16 cellular contexts compared by ENCODE assay signal in the genomic region with DNA sequence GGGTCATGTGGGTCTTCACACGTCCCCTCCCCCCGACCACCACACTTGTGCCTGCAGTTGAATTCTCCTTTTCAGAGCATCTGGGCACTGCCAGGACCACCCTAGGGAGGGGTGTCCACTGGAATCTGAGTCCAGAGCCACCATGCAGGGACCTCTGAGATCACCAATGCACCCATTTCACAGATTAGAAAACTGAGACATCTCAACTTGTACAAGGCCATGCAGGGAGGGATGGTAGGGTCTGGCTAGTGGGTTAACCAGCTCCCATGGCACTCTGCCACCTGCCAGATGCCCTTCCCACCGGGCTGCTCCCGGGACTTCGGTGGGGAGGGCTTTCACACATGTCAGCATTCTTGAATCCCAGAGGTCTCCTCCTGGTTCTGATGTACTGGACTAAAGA. TPM values are rescaled to one million over a fixed set of nuclear protein-coding genes. Genes with fewer than 3 reads are reported as not detected.
DNase-seq lines count a peak whose midpoint lies in the region; ATAC-seq, FAIRE-seq and TF ChIP-seq lines count a peak whose summit lies in the region.
"Had no signal": no experiment of that assay in that cellular context is flagged by ENCODE, and none has a peak within 500 bp of the region (broad histone marks: within the 10 kb centered on the region; RNA-seq: fewer than 3 reads in every experiment).

No MANE protein-coding gene starts in this region.

- no peak for TF ChIP-seq EP300 in HepG2 (IDR thresholded peaks at IDR 0.05; ENCODE audit: low read depth in 2 of 2, low read length in 2 of 2)
- no peak for TF ChIP-seq EP300 in HepG2 (CRISPR knock-in tag; IDR thresholded peaks at IDR 0.05; ENCODE audit: borderline replicate concordance)
- TF ChIP-seq EP300 in K562 (IDR thresholded peaks at IDR 0.05; ENCODE audit: low read length), result no peak

- no peaks in the 10 kb centered on the region for H3K4me1 Mint-ChIP-seq in naive thymus-derived CD8-positive, alpha-beta T cell

- no peaks in the 10 kb centered on the region for H3K9me1 ChIP-seq in K562 (ENCODE audit: control insufficient read depth, insufficient read depth, low read length)

- H3K4me3 Mint-ChIP-seq in naive thymus-derived CD8-positive, alpha-beta T cell, result no peak overlapping the region
- H3K4me3 Mint-ChIP-seq: B cell; CD4-positive, alpha-beta T cell; CD8-positive, alpha-beta T cell had no signal

- H3K27me3 ChIP-seq in HepG2 (ENCODE audit: control insufficient read depth in 1 of 2, insufficient read depth in 2 of 2, low read length in 2 of 2) (peaks cover 0 to 14% of the 10 kb centered on the region in 2 experiments; a peak in 3 of 5 replicates), right lobe of liver (no peaks in the 10 kb centered on the region), K562 (ENCODE audit: control insufficient read depth in 2 of 2, insufficient read depth in 2 of 2, low read length in 2 of 2) (peaks cover 28 to 62% of the 10 kb centered on the region in 2 experiments)
- H3K27me3 ChIP-seq: BLaER1 treated with 17β-estradiol and CSF1 and Interleukin-3, amounts not matched to agents 10 nM and 100 nM had no signal

- FAIRE-seq in HepG2 (lab: Jason Lieb, UNC) (no peak), K562 (lab: Jason Lieb, UNC) (no peak), urothelium cell line (lab: Jason Lieb, UNC) (peak; percentile 13)
- FAIRE-seq: A204.1 had no signal

- peak overlapping the region in 1 of 10 donors; percentile 27 for H3K27ac Mint-ChIP-seq in naive thymus-derived CD8-positive, alpha-beta T cell
- H3K27ac Mint-ChIP-seq: B cell; CD4-positive, alpha-beta T cell; CD8-positive, alpha-beta T cell had no signal

- H3K27me3 Mint-ChIP-seq in naive thymus-derived CD8-positive, alpha-beta T cell, result no peaks in the 10 kb centered on the region
- H3K27me3 Mint-ChIP-seq: CD4-positive, alpha-beta T cell had no signal

- H3K4me1 ChIP-seq in HepG2 (ENCODE audit: insufficient read depth, low read length) (no peaks in the 10 kb centered on the region), right lobe of liver (no peaks in the 10 kb centered on the region), K562 (replicated peaks in 1 of 2; ENCODE audit: control insufficient read depth in 2 of 2, insufficient read depth in 2 of 2, low read length in 2 of 2) (peaks cover 0 to 8% of the 10 kb centered on the region in 2 experiments; a peak in 1 of 5 replicates)

- WGBS in HepG2 (ENCODE audit: low lambda C conversion rate), result 57% methylated on average over 5 of the region's 5 CpGs
- 58% methylated on average over 3 of the region's 5 CpGs for WGBS in right lobe of liver (ENCODE audit: insufficient coverage, low coverage, low lambda C conversion rate, missing lambda C conversion rate)
- 40% methylated on average over 5 of the region's 5 CpGs for WGBS in K562 (ENCODE audit: insufficient coverage, low coverage, missing lambda C conversion rate)
- WGBS in lower leg skin, 2 donors, result 55 to 85% methylated on average over 5 of the region's 5 CpGs

- POLR2A ChIA-PET in HepG2 (lab: Yijun Ruan, JAX) (no interaction called here), K562 (lab: Yijun Ruan, JAX) (interaction anchor here (0.5 to 1.0 kb wide), 4 partner anchors 8 to 106 kb away, joined by 3 to 5 read pairs (median 4); no protein-coding TSS in a partner anchor)
- POLR2A ChIA-PET in naive thymus-derived CD8-positive, alpha-beta T cell (lab: Charles Lee), result interaction anchor here (0.7 to 1.8 kb wide), 4 partner anchors 73 to 113 kb away, joined by 3 to 9 read pairs (median 5); no protein-coding TSS in a partner anchor

- H3K4me2 ChIP-seq in HepG2 (ENCODE audit: low read depth, low read length), result no peak overlapping the region
- no peak overlapping the region for H3K4me2 ChIP-seq in K562 (ENCODE audit: insufficient read depth, low read length)

- no peak for TF ChIP-seq CTCF in HepG2 (CRISPR knock-in tag; IDR thresholded peaks at IDR 0.05)
- TF ChIP-seq CTCF in right lobe of liver (IDR thresholded peaks at IDR 0.05), result no peak
- no peak for TF ChIP-seq CTCF in K562 (IDR thresholded peaks at IDR 0.05 in 2 of 3, conservative IDR thresholded peaks at IDR 0.05 in 1 of 3; ENCODE audit: insufficient read depth in 2 of 3, low read depth in 1 of 3, low read length in 3 of 3)
- no peak for TF ChIP-seq CTCF in GM13976 (IDR thresholded peaks at IDR 0.05; ENCODE audit: borderline replicate concordance, control extremely low read depth, extremely low read depth, insufficient read depth, missing control alignments)
- TF ChIP-seq CTCF in lower leg skin (IDR thresholded peaks at IDR 0.05), result no peak

- no peak for TF ChIP-seq RAD21 in HepG2 (CRISPR knock-in tag; IDR thresholded peaks at IDR 0.05)
- TF ChIP-seq RAD21 in K562 (CRISPR knock-in tag; conservative IDR thresholded peaks at IDR 0.05 in 1 of 2, IDR thresholded peaks at IDR 0.05 in 1 of 2), result no peak

- H2AFZ ChIP-seq in HepG2 (ENCODE audit: low read length) (no peak overlapping the region), K562 (ENCODE audit: low read depth, low read length) (no peak overlapping the region)

- CTCF ChIA-PET in HepG2 (lab: Yijun Ruan, JAX; ENCODE audit: low intra/inter-chr PET ratio, low total read pairs), result interaction anchor here (2.3 kb wide), 1 partner anchor 114 kb away, joined by 23 read pairs; no protein-coding TSS in a partner anchor
- CTCF ChIA-PET in K562 (lab: Yijun Ruan, JAX; ENCODE audit: low intra/inter-chr PET ratio), result no interaction called here

- H3K9me3 ChIP-seq in HepG2 (ENCODE audit: low read length) (no peaks in the 10 kb centered on the region), right lobe of liver (no peaks in the 10 kb centered on the region), K562 (replicated peaks; ENCODE audit: control insufficient read depth, insufficient read depth, low read depth, low read length) (no peaks in the 10 kb centered on the region)
- H3K9me3 ChIP-seq: BLaER1 treated with 17β-estradiol and CSF1 and Interleukin-3, amounts not matched to agents 10 nM and 100 nM; Caco-2 had no signal

- H3K36me3 ChIP-seq in HepG2 (replicated peaks in 1 of 2; ENCODE audit: control insufficient read depth in 1 of 2, insufficient read depth in 2 of 2, low read length in 2 of 2) (no peaks in the 10 kb centered on the region), right lobe of liver (no peaks in the 10 kb centered on the region), K562 (ENCODE audit: control insufficient read depth, insufficient read depth, low read length) (no peaks in the 10 kb centered on the region)
- H3K36me3 ChIP-seq: BLaER1 treated with 17β-estradiol and CSF1 and Interleukin-3, amounts not matched to agents 10 nM and 100 nM had no signal

- TF ChIP-seq POLR2A in HepG2 (IDR thresholded peaks at IDR 0.05; ENCODE audit: insufficient read depth in 1 of 2, low read depth in 2 of 2, low read length in 2 of 2), result no peak
- no peak for TF ChIP-seq POLR2A in right lobe of liver (IDR thresholded peaks at IDR 0.05)
- TF ChIP-seq POLR2A in K562 (conservative IDR thresholded peaks at IDR 0.05), result no peak
- TF ChIP-seq POLR2A in lower leg skin (IDR thresholded peaks at IDR 0.05), result no peak

- H3K9ac ChIP-seq in HepG2 (ENCODE audit: insufficient read depth, low read depth, low read length) (no peak overlapping the region), K562 (ENCODE audit: insufficient read depth in 1 of 2, low read depth in 2 of 2, low read length in 2 of 2) (no peak overlapping the region; a peak in 1 of 4 replicates)

- H4K20me1 ChIP-seq in HepG2 (ENCODE audit: insufficient read depth, low read length) (no peaks in the 10 kb centered on the region), K562 (replicated peaks; ENCODE audit: control insufficient read depth, insufficient read depth, low read length) (0 out of 2 replicates have a peak, but pooled peaks cover 4% of the 10 kb centered on the region)
- H4K20me1 ChIP-seq: BLaER1 treated with 17β-estradiol and CSF1 and Interleukin-3, amounts not matched to agents 10 nM and 100 nM had no signal

- no peak for DNase-seq in HepG2 (ENCODE audit: low spot score)
- no peak for DNase-seq in right lobe of liver
- peak; percentile 12 for DNase-seq in D341Med (ENCODE audit: low spot score)
- no peak for DNase-seq in K562 (ENCODE audit: extremely low read depth in 1 of 4, low spot score in 3 of 4)
- no peak for DNase-seq in urothelium cell line (ENCODE audit: low spot score)
- no peak for DNase-seq in GM13976 (ENCODE audit: low spot score)
- DNase-seq in lower leg skin (ENCODE audit: low spot score in 2 of 2), result no peak
- no peak for DNase-seq in naive thymus-derived CD8-positive, alpha-beta T cell

- no peaks in the 10 kb centered on the region for H3K36me3 Mint-ChIP-seq in naive thymus-derived CD8-positive, alpha-beta T cell
- H3K36me3 Mint-ChIP-seq: CD8-positive, alpha-beta T cell had no signal

- H3K9me3 Mint-ChIP-seq in naive thymus-derived CD8-positive, alpha-beta T cell, result no peaks in the 10 kb centered on the region
- H3K9me3 Mint-ChIP-seq: CD4-positive, alpha-beta T cell; CD8-positive, alpha-beta T cell had no signal

- H3K79me2 ChIP-seq in HepG2 (ENCODE audit: insufficient read depth, low read length) (no peaks in the 10 kb centered on the region), K562 (ENCODE audit: control insufficient read depth, insufficient read depth, low read length) (no peaks in the 10 kb centered on the region)

- H3K27ac ChIP-seq in HepG2 (ENCODE audit: extremely low read length, insufficient read depth, low read length) (no peak overlapping the region), right lobe of liver (no peak overlapping the region), K562 (ENCODE audit: extremely low read depth, low read depth, low read length) (no peak overlapping the region)
- H3K27ac ChIP-seq: BLaER1 treated with 17β-estradiol and CSF1 and Interleukin-3, amounts not matched to agents 10 nM and 100 nM; C4-2B had no signal

- H3K4me3 ChIP-seq in HepG2 (replicated peaks in 1 of 3; ENCODE audit: insufficient read depth in 1 of 3, low read depth in 2 of 3, low read length in 3 of 3) (no peak overlapping the region), right lobe of liver (no peak overlapping the region), K562 (no peak overlapping the region), lower leg skin (ENCODE audit: low read depth, poor library complexity, severe bottlenecking) (no peak overlapping the region)
- H3K4me3 ChIP-seq: GM12878 had no signal

- intact Hi-C loops in HepG2 (cut with micrococcal nuclease; ENCODE audit: unreplicated experiment) (no loop called here), right lobe of liver (cut with DNase I) (no loop called here), K562 (cut with micrococcal nuclease) (no loop called here), lower leg skin (cut with DNase I; ENCODE audit: low total_unique reads) (no loop called here)

- BruUV-seq in HepG2 (replicated peaks; lab: Mats Ljungman, UMichigan), result no TSS peak
- BruUV-seq in K562 (replicated peaks; lab: Mats Ljungman, UMichigan), result no TSS peak

- in situ Hi-C loops in HepG2 (cut with HindIII; ENCODE audit: extremely low pct_ligation_motif_present, low pct_unique_long_range_greater_than_20kb), result no loop called here
- in situ Hi-C loops in K562 (cut with MboI), result no loop called here
- in situ Hi-C loops in GM13976 (cut with MboI; ENCODE audit: low sequenced_read_pairs, unreplicated experiment), result loop anchor here (25.0 kb wide), 1 partner anchor 903 kb away; no protein-coding TSS in a partner anchor

- ATAC-seq in HepG2 (no peak), right lobe of liver (no peak), K562 (no peak)
- ATAC-seq in naive thymus-derived CD8-positive, alpha-beta T cell, result no peak

RNA-seq across cellular contexts. Expression of gene C19orf12, which starts 44.3 kb away (rescaled TPM):
- total RNA-seq in HepG2 (2016; rRNA removed; fragmentation: Illumina TruSeq; extraction: Trizol), result 34.4 and 34.8 TPM in 2 replicates
- total RNA-seq in HepG2 (2016; cell fraction: cytosol; rRNA removed; fragmentation: Illumina TruSeq; extraction: Trizol; ENCODE audit: low read depth), result 28.6 and 28.9 TPM in 2 replicates
- 29.0 and 35.2 TPM in 2 replicates for total RNA-seq in HepG2 (2016; cell fraction: insoluble cytoplasmic fraction; rRNA removed; fragmentation: Illumina TruSeq; extraction: Trizol)
- 73.3 and 76.2 TPM in 2 replicates for total RNA-seq in HepG2 (2016; cell fraction: membrane; rRNA removed; fragmentation: Illumina TruSeq; extraction: Trizol)
- 17.3 and 21.4 TPM in 2 replicates for total RNA-seq in HepG2 (2016; cell fraction: nucleus; rRNA removed; fragmentation: Illumina TruSeq; extraction: Trizol)
- polyA plus RNA-seq in HepG2 (2011; rRNA removed), result 17.7 and 19.6 TPM in 2 replicates
- 18.1 TPM in 2 replicates for polyA plus RNA-seq in HepG2 (2011; cell fraction: cytosol; rRNA removed)
- polyA plus RNA-seq in HepG2 (2011; cell fraction: nucleus; rRNA removed), result 13.1 and 14.3 TPM in 2 replicates
- polyA plus RNA-seq in HepG2 (2012), result 15.9 and 18.6 TPM in 2 replicates
- 37.7 and 38.6 TPM in 2 replicates for polyA plus RNA-seq in HepG2 (2016; cell fraction: cytosol; fragmentation: Illumina TruSeq; extraction: Trizol; ENCODE audit: low read depth)
- polyA plus RNA-seq in HepG2 (2016; cell fraction: insoluble cytoplasmic fraction; fragmentation: Illumina TruSeq; extraction: Trizol; ENCODE audit: low read depth), result 28.6 and 34.2 TPM in 2 replicates
- polyA plus RNA-seq in HepG2 (2016; cell fraction: membrane; fragmentation: Illumina TruSeq; extraction: Trizol; ENCODE audit: low read depth), result 64.1 and 65.3 TPM in 2 replicates
- 29.3 and 31.8 TPM in 2 replicates for polyA plus RNA-seq in HepG2 (2016; cell fraction: nucleus; fragmentation: Illumina TruSeq; extraction: Trizol; ENCODE audit: insufficient read depth, low read depth)
- polyA minus RNA-seq in HepG2 (2011; rRNA and poly(A)+ RNA removed; ENCODE audit: low replicate concordance), result 5.1 and 12.9 TPM in 2 replicates
- polyA minus RNA-seq in HepG2 (2011; cell fraction: cytosol; rRNA and poly(A)+ RNA removed), result 8.3 and 8.7 TPM in 2 replicates
- 6.7 and 10.4 TPM in 2 replicates for polyA minus RNA-seq in HepG2 (2011; cell fraction: nucleus; rRNA and poly(A)+ RNA removed)
- 10 to 100 TPM; 35.2 to 62.8 (median 52.4) TPM for total RNA-seq in right lobe of liver
- 15.4 and 23.3 TPM in 2 replicates for total RNA-seq in K562 (2011; cell fraction: chromatin; rRNA removed; ENCODE audit: low replicate concordance)
- 12.6 and 12.8 TPM in 2 replicates for total RNA-seq in K562 (2011; cell fraction: nucleolus; rRNA removed)
- 14.1 and 15.2 TPM in 2 replicates for total RNA-seq in K562 (2011; cell fraction: nucleoplasm; rRNA removed)
- total RNA-seq in K562 (2014; rRNA removed), result 10.2 and 13.1 TPM in 2 replicates
- total RNA-seq in K562 (2014; rRNA removed; fragmentation: Illumina TruSeq; extraction: Trizol), result 6.8 TPM in 2 replicates
- 10.1 and 11.3 TPM in 2 replicates for total RNA-seq in K562 (2015; rRNA removed; fragmentation: Illumina TruSeq; extraction: Trizol)
- total RNA-seq in K562 (2021), result 11.7 and 14.5 TPM in 2 replicates
- polyA plus RNA-seq in K562 (2011; rRNA removed), result 10.3 and 12.9 TPM in 2 replicates
- 9.3 and 14.0 TPM in 2 replicates for polyA plus RNA-seq in K562 (2011; cell fraction: cytosol; rRNA removed)
- 11.9 and 16.5 TPM in 2 replicates for polyA plus RNA-seq in K562 (2011; cell fraction: nucleus; rRNA removed)
- 11.1 and 15.6 TPM in 2 replicates for polyA plus RNA-seq in K562 (2012)
- polyA plus RNA-seq in K562 (2014; fragmentation: Illumina TruSeq; extraction: Trizol), result 9.8 and 11.4 TPM in 2 replicates
- polyA plus RNA-seq in K562 (2014; fragmentation: Nextera tagmentation; extraction: Ambion mirVana), result 1 to 10 TPM; 1.9 to 2.8 TPM
- 13.1 and 16.5 TPM in 2 replicates for polyA plus RNA-seq in K562 (2014; rRNA removed)
- polyA minus RNA-seq in K562 (2011; rRNA and poly(A)+ RNA removed), result 3.7 and 4.0 TPM in 2 replicates
- polyA minus RNA-seq in K562 (2011; cell fraction: cytosol; rRNA and poly(A)+ RNA removed), result 2.9 and 4.1 TPM in 2 replicates
- polyA minus RNA-seq in K562 (2011; cell fraction: nucleus; rRNA and poly(A)+ RNA removed), result 3.2 and 3.6 TPM in 2 replicates
- 10 to 100 TPM; 20.6 to 32.3 (median 26.0) TPM for total RNA-seq in lower leg skin
- total RNA-seq in naive thymus-derived CD8-positive, alpha-beta T cell, result 10 to 100 TPM; 23.2 to 23.8 TPM
- 10 to 100 TPM; 16.7 to 32.3 (median 19.8) TPM for polyA plus RNA-seq in naive thymus-derived CD8-positive, alpha-beta T cell

RNA-seq across cellular contexts. Expression of gene CCNE1, which starts 52.4 kb away (rescaled TPM):
- 46.9 and 50.6 TPM in 2 replicates for total RNA-seq in HepG2 (2016; rRNA removed; fragmentation: Illumina TruSeq; extraction: Trizol)
- 38.2 and 42.8 TPM in 2 replicates for total RNA-seq in HepG2 (2016; cell fraction: cytosol; rRNA removed; fragmentation: Illumina TruSeq; extraction: Trizol; ENCODE audit: low read depth)
- 46.5 and 48.3 TPM in 2 replicates for total RNA-seq in HepG2 (2016; cell fraction: insoluble cytoplasmic fraction; rRNA removed; fragmentation: Illumina TruSeq; extraction: Trizol)
- 68.3 and 74.7 TPM in 2 replicates for total RNA-seq in HepG2 (2016; cell fraction: membrane; rRNA removed; fragmentation: Illumina TruSeq; extraction: Trizol)
- 25.8 and 26.1 TPM in 2 replicates for total RNA-seq in HepG2 (2016; cell fraction: nucleus; rRNA removed; fragmentation: Illumina TruSeq; extraction: Trizol)
- 12.4 and 16.0 TPM in 2 replicates for polyA plus RNA-seq in HepG2 (2011; rRNA removed)
- polyA plus RNA-seq in HepG2 (2011; cell fraction: cytosol; rRNA removed), result 13.7 and 13.8 TPM in 2 replicates
- 12.6 and 14.9 TPM in 2 replicates for polyA plus RNA-seq in HepG2 (2011; cell fraction: nucleus; rRNA removed)
- 9.4 and 15.3 TPM in 2 replicates for polyA plus RNA-seq in HepG2 (2012)
- 41.9 and 55.0 TPM in 2 replicates for polyA plus RNA-seq in HepG2 (2016; cell fraction: cytosol; fragmentation: Illumina TruSeq; extraction: Trizol; ENCODE audit: low read depth)
- polyA plus RNA-seq in HepG2 (2016; cell fraction: insoluble cytoplasmic fraction; fragmentation: Illumina TruSeq; extraction: Trizol; ENCODE audit: low read depth), result 48.2 and 54.2 TPM in 2 replicates
- 56.6 and 66.9 TPM in 2 replicates for polyA plus RNA-seq in HepG2 (2016; cell fraction: membrane; fragmentation: Illumina TruSeq; extraction: Trizol; ENCODE audit: low read depth)
- polyA plus RNA-seq in HepG2 (2016; cell fraction: nucleus; fragmentation: Illumina TruSeq; extraction: Trizol; ENCODE audit: insufficient read depth, low read depth), result 46.3 and 47.1 TPM in 2 replicates
- 11.3 and 13.3 TPM in 2 replicates for polyA minus RNA-seq in HepG2 (2011; rRNA and poly(A)+ RNA removed; ENCODE audit: low replicate concordance)
- polyA minus RNA-seq in HepG2 (2011; cell fraction: cytosol; rRNA and poly(A)+ RNA removed), result 6.7 and 7.8 TPM in 2 replicates
- polyA minus RNA-seq in HepG2 (2011; cell fraction: nucleus; rRNA and poly(A)+ RNA removed), result 8.7 and 9.8 TPM in 2 replicates
- 1 to 10 TPM in 3 of 6 experiments, under 1 TPM in 3; 0.26 to 2.2 (median 0.90) TPM for total RNA-seq in right lobe of liver
- 22.4 and 34.8 TPM in 2 replicates for total RNA-seq in K562 (2011; cell fraction: chromatin; rRNA removed; ENCODE audit: low replicate concordance)
- total RNA-seq in K562 (2011; cell fraction: nucleolus; rRNA removed), result 21.8 and 28.7 TPM in 2 replicates
- 21.8 and 24.6 TPM in 2 replicates for total RNA-seq in K562 (2011; cell fraction: nucleoplasm; rRNA removed)
- 31.6 and 34.9 TPM in 2 replicates for total RNA-seq in K562 (2014; rRNA removed)
- total RNA-seq in K562 (2014; rRNA removed; fragmentation: Illumina TruSeq; extraction: Trizol), result 31.0 and 31.1 TPM in 2 replicates
- total RNA-seq in K562 (2015; rRNA removed; fragmentation: Illumina TruSeq; extraction: Trizol), result 31.0 and 32.8 TPM in 2 replicates
- 31.8 and 34.9 TPM in 2 replicates for total RNA-seq in K562 (2021)
- polyA plus RNA-seq in K562 (2011; rRNA removed), result 25.3 and 31.9 TPM in 2 replicates
- polyA plus RNA-seq in K562 (2011; cell fraction: cytosol; rRNA removed), result 17.4 and 26.8 TPM in 2 replicates
- 31.1 and 34.7 TPM in 2 replicates for polyA plus RNA-seq in K562 (2011; cell fraction: nucleus; rRNA removed)
- polyA plus RNA-seq in K562 (2012), result 17.8 and 24.6 TPM in 2 replicates
- 40.5 and 41.0 TPM in 2 replicates for polyA plus RNA-seq in K562 (2014; fragmentation: Illumina TruSeq; extraction: Trizol)
- 1 to 10 TPM; 6.2 to 9.8 TPM for polyA plus RNA-seq in K562 (2014; fragmentation: Nextera tagmentation; extraction: Ambion mirVana)
- 32.5 and 38.1 TPM in 2 replicates for polyA plus RNA-seq in K562 (2014; rRNA removed)
- polyA minus RNA-seq in K562 (2011; rRNA and poly(A)+ RNA removed), result 21.7 and 24.9 TPM in 2 replicates
- 6.5 and 13.8 TPM in 2 replicates for polyA minus RNA-seq in K562 (2011; cell fraction: cytosol; rRNA and poly(A)+ RNA removed)
- 16.0 and 17.8 TPM in 2 replicates for polyA minus RNA-seq in K562 (2011; cell fraction: nucleus; rRNA and poly(A)+ RNA removed)
- 10 to 100 TPM in 3 of 4 donors, 1 to 10 TPM in 1; 9.1 to 15.6 (median 13.0) TPM for total RNA-seq in lower leg skin
- 1 to 10 TPM; 6.4 to 8.8 TPM for total RNA-seq in naive thymus-derived CD8-positive, alpha-beta T cell
- 1 to 10 TPM; 1.5 to 3.7 (median 2.6) TPM for polyA plus RNA-seq in naive thymus-derived CD8-positive, alpha-beta T cell

Comparison
In these comparisons a context has a peak if more than half of its experiments do, and no peak if none do; other contexts are left out.
1. Of the 241 proteins assayed by ChIP-seq in both HepG2 and K562: peak only in HepG2: none; only in K562: ADNP; in both: none; in neither: 238; mixed calls (peak in some experiments, not most) for 2.